In genomic region chrX:320126-320783, GRCh38 we compare ENCODE assay signal across 8 cellular contexts. TPM values are rescaled to one million over a fixed set of nuclear protein-coding genes. Genes with fewer than 3 reads are reported as not detected.
DNase-seq lines count a peak whose midpoint lies in the region; ATAC-seq, FAIRE-seq and TF ChIP-seq lines count a peak whose summit lies in the region.

No MANE protein-coding gene starts in this region.

- H3K36me3 Mint-ChIP-seq in astrocyte (ENCODE audit: low read depth, unreplicated experiment) = peaks cover 2% of the 10 kb centered on the region

- H3K27me3 ChIP-seq in HUES64 (ENCODE audit: insufficient read depth, low read length) (no peaks in the 10 kb centered on the region; the same call in 1 of the 2 replicates), astrocyte (ENCODE audit: insufficient read depth, low read length) (no peaks in the 10 kb centered on the region), kidney epithelial cell (ENCODE audit: control insufficient read depth, insufficient read depth, low read length) (no peaks in the 10 kb centered on the region), subcutaneous abdominal adipose tissue (ENCODE audit: control insufficient read depth in 5 of 5, insufficient read depth in 4 of 5, low read length in 5 of 5) (peaks cover 0 to 6% (median 4%) of the 10 kb centered on the region in 5 donors)

- peak overlapping the region; percentile 89 for H3K9ac ChIP-seq in HUES64 (ENCODE audit: low read depth, low read length)
- H3K9ac ChIP-seq in astrocyte (ENCODE audit: low read length) = peak overlapping the region; percentile 98
- H3K9ac ChIP-seq in subcutaneous abdominal adipose tissue (ENCODE audit: low read length in 5 of 5) = peak overlapping the region in 4 of 5 donors; percentile 83 to 93 (median 90)

- H3K4me1 ChIP-seq in HUES64 (ENCODE audit: insufficient read depth, low read length) (0 out of 2 replicates have a peak, but pooled peaks cover 2% of the 10 kb centered on the region), astrocyte (ENCODE audit: insufficient read depth, low read length) (peaks cover 9% of the 10 kb centered on the region), subcutaneous abdominal adipose tissue (ENCODE audit: control insufficient read depth in 5 of 5, insufficient read depth in 5 of 5, low read length in 5 of 5) (peaks cover 0 to 31% (median 25%) of the 10 kb centered on the region in 5 donors)

- WGBS in HUES64 = 18% methylated on average over 24 of the region's 24 CpGs

- no peak overlapping the region for H2AFZ ChIP-seq in astrocyte (ENCODE audit: low read depth, low read length)

- peaks cover 4% of the 10 kb centered on the region for H3K4me1 Mint-ChIP-seq in astrocyte (ENCODE audit: low read depth, unreplicated experiment)

- peak overlapping the region; percentile 89 for H3K4me3 Mint-ChIP-seq in astrocyte (ENCODE audit: unreplicated experiment)

- DNase-seq in astrocyte (ENCODE audit: low read depth) (no peak), kidney epithelial cell (ENCODE audit: low read depth) (no peak), kidney glomerular epithelial cell (lab: John Stamatoyannopoulos, UW) (no peak), HPDE6-E6E7 (ENCODE audit: extremely low spot score) (no peak), EL (no peak)

- H3K9me3 ChIP-seq in HUES64 (ENCODE audit: insufficient read depth, low read depth, low read length) (no peaks in the 10 kb centered on the region), astrocyte (ENCODE audit: insufficient read depth, low read depth, low read length) (no peaks in the 10 kb centered on the region), subcutaneous abdominal adipose tissue (ENCODE audit: control insufficient read depth in 5 of 5, low read length in 5 of 5) (no peaks in the 10 kb centered on the region)

- peaks cover 31% of the 10 kb centered on the region for H3K79me2 ChIP-seq in astrocyte (ENCODE audit: insufficient read depth, low read length)

- H3K27me3 Mint-ChIP-seq in astrocyte (ENCODE audit: low read depth, unreplicated experiment) = no peaks in the 10 kb centered on the region

- H3K9me3 Mint-ChIP-seq in astrocyte (ENCODE audit: unreplicated experiment) = no peaks in the 10 kb centered on the region

- peak overlapping the region; percentile 97 for H3K4me2 ChIP-seq in astrocyte (ENCODE audit: low read length)

- H3K27ac Mint-ChIP-seq in astrocyte (ENCODE audit: unreplicated experiment) = peak overlapping the region; percentile 87

- H3K27ac ChIP-seq in HUES64 (ENCODE audit: low read depth, low read length) = no peak overlapping the region
- peak overlapping the region; percentile 89 for H3K27ac ChIP-seq in astrocyte (ENCODE audit: low read depth, low read length)
- no peak overlapping the region for H3K27ac ChIP-seq in subcutaneous abdominal adipose tissue (ENCODE audit: low read depth, low read length)

- H3K36me3 ChIP-seq in HUES64 (ENCODE audit: insufficient read depth, low read length) (peaks cover 8% of the 10 kb centered on the region), astrocyte (ENCODE audit: insufficient read depth, low read length) (no peaks in the 10 kb centered on the region), kidney epithelial cell (ENCODE audit: control insufficient read depth, insufficient read depth, low read length) (no peaks in the 10 kb centered on the region), subcutaneous abdominal adipose tissue (ENCODE audit: control insufficient read depth in 5 of 5, insufficient read depth in 5 of 5, low read length in 5 of 5) (peaks cover 0 to 11% (median 8%) of the 10 kb centered on the region in 5 donors)

- H3K4me3 ChIP-seq in HUES64 (ENCODE audit: low read length) (peak overlapping the region; percentile 87), astrocyte (ENCODE audit: insufficient read depth, low read depth, low read length) (peak overlapping the region; percentile 87), kidney epithelial cell (ENCODE audit: low read depth, low read length) (peak overlapping the region; percentile 95), subcutaneous abdominal adipose tissue (ENCODE audit: low read depth in 1 of 5, low read length in 5 of 5) (peak overlapping the region; percentile 59 to 86 (median 75))

- H4K20me1 ChIP-seq in astrocyte (ENCODE audit: insufficient read depth, low read length) = peaks cover 27% of the 10 kb centered on the region

- ATAC-seq in GM19452 (IDR thresholded peaks at IDR 0.05; ENCODE audit: unreplicated experiment) = no peak

- no peak for TF ChIP-seq CTCF in astrocyte (IDR thresholded peaks at IDR 0.05; ENCODE audit: insufficient read depth, low read depth, low read length)
- no peak for TF ChIP-seq CTCF in kidney epithelial cell (IDR thresholded peaks at IDR 0.05; ENCODE audit: insufficient read depth, low read length, poor library complexity, severe bottlenecking)

- no peak for FAIRE-seq in astrocyte (lab: Jason Lieb, UNC)

RNA-seq across cellular contexts. Expression of gene GTPBP6, which starts 1.7 kb away (rescaled TPM):
- 46.4 TPM for polyA plus RNA-seq in HUES64 (2013, experiment 1 of 2)
- 44.4 TPM for polyA plus RNA-seq in HUES64 (2013, experiment 2 of 2)
- total RNA-seq in astrocyte (27.9 and 30.5 TPM in 2 replicates), kidney epithelial cell (49.5 and 55.0 TPM in 2 replicates)

RNA-seq across cellular contexts. Expression of gene PLCXD1, which starts 39.1 kb away (rescaled TPM):
- 65.8 TPM for polyA plus RNA-seq in HUES64 (2013, experiment 1 of 2)
- 64.9 TPM for polyA plus RNA-seq in HUES64 (2013, experiment 2 of 2)
- total RNA-seq in astrocyte (20.3 and 25.9 TPM in 2 replicates), kidney epithelial cell (13.8 and 20.2 TPM in 2 replicates)
